ENCODE assay signal across 24 cellular contexts in genomic region chr11:69125861-69126260, GRCh38. TPM values are rescaled to one million over a fixed set of nuclear protein-coding genes. Genes with fewer than 3 reads are reported as not detected.
DNase-seq lines count a peak whose midpoint lies in the region; ATAC-seq and TF ChIP-seq lines count a peak whose summit lies in the region.
"Had no signal": no experiment of that assay in that cellular context is flagged by ENCODE, and none has a peak within 500 bp of the region (broad histone marks: within the 10 kb centered on the region; RNA-seq: fewer than 3 reads in every experiment).

No MANE protein-coding gene starts in this region.

- in situ Hi-C loops in Panc1 (cut with HindIII; ENCODE audit: low pct_unique_long_range_greater_than_20kb, low sequenced_read_pairs) = no loop called here

- DNase-seq in CD14-positive monocyte (ENCODE audit: low spot score) (peak; percentile 9), Panc1 (ENCODE audit: low read depth, low spot score) (no peak), left lung (peak; percentile 27 to 41), stomach (no peak), SKM-1 (lab: John Stamatoyannopoulos, UW; ENCODE audit: unreplicated experiment) (no peak), chondrocyte (ENCODE audit: low spot score) (no peak)
- DNase-seq in stimulated activated CD4-positive, alpha-beta T cell treated with anti-CD3 and anti-CD28 coated beads, Interleukin-4, amount 100 ng/mL, for 24 hours = no peak
- DNase-seq: ACHN; CD8-positive, alpha-beta T cell; DMS53; GDM1; GM23248; HCEC 1CT; NCI-H1105; NCI-H146; NCI-H2029; NCI-H226; NCI-H510A treated with DMSO at 0.1 percent for 48 hours; NCI-H748 treated with DMSO at 0.1 percent for 48 hours had no signal

- H3K9me3 ChIP-seq in Panc1 (ENCODE audit: control insufficient read depth, insufficient read depth, low read depth, low read length) (no peaks in the 10 kb centered on the region), left lung (no peaks in the 10 kb centered on the region), stomach (peaks cover 0 to 6% (median 0%) of the 10 kb centered on the region in 4 donors)

- no TSS peak for BruUV-seq in Panc1 (replicated peaks; lab: Mats Ljungman, UMichigan)

- TF ChIP-seq CTCF in CD14-positive monocyte (IDR thresholded peaks at IDR 0.05) = no peak
- no peak for TF ChIP-seq CTCF in Panc1 (IDR thresholded peaks at IDR 0.05)
- no peak for TF ChIP-seq CTCF in left lung (IDR thresholded peaks at IDR 0.05)
- TF ChIP-seq CTCF in stomach (IDR thresholded peaks at IDR 0.05) = no peak
- no peak for TF ChIP-seq CTCF in chondrocyte (IDR thresholded peaks at IDR 0.05)

- H3K27me3 ChIP-seq in Panc1 (ENCODE audit: control insufficient read depth, insufficient read depth, low read length) (no peaks in the 10 kb centered on the region), left lung (no peaks in the 10 kb centered on the region), stomach (no peaks in the 10 kb centered on the region)
- H3K27me3 ChIP-seq: BLaER1 had no signal

- H3K4me3 Mint-ChIP-seq in CD14-positive monocyte = no peak overlapping the region
- H3K4me3 Mint-ChIP-seq in chondrocyte (ENCODE audit: unreplicated experiment) = no peak overlapping the region
- H3K4me3 Mint-ChIP-seq: CD8-positive, alpha-beta T cell had no signal

- H3K9me3 Mint-ChIP-seq in CD14-positive monocyte = peaks cover 2 to 17% (median 8%) of the 10 kb centered on the region in 7 donors
- peaks cover 10% of the 10 kb centered on the region for H3K9me3 Mint-ChIP-seq in chondrocyte (ENCODE audit: low read depth)

- POLR2A ChIA-PET in Panc1 (lab: Charles Lee) = no interaction called here

- no peak for TF ChIP-seq EP300 in stomach (IDR thresholded peaks at IDR 0.05)

- H3K4me1 Mint-ChIP-seq in CD14-positive monocyte (peaks cover 6% of the 10 kb centered on the region), chondrocyte (ENCODE audit: low read depth) (peaks cover 23% of the 10 kb centered on the region)

- H3K27me3 Mint-ChIP-seq in CD14-positive monocyte (ENCODE audit: low read depth in 3 of 3) (peaks cover 0 to 13% (median 2%) of the 10 kb centered on the region in 3 donors), chondrocyte (ENCODE audit: low read depth) (no peaks in the 10 kb centered on the region)

- 79 to 97% (median 84%) methylated on average over 3 of the region's 3 CpGs for WGBS in stomach, 5 donors

- CTCF ChIA-PET in Panc1 (lab: Charles Lee) = no interaction called here

- H3K36me3 Mint-ChIP-seq in CD14-positive monocyte (no peaks in the 10 kb centered on the region), chondrocyte (ENCODE audit: low read depth) (no peaks in the 10 kb centered on the region)
- H3K36me3 Mint-ChIP-seq: CD8-positive, alpha-beta T cell had no signal

- no peak for ATAC-seq in Panc1
- no peak for ATAC-seq in left lung
- ATAC-seq: CD8-positive, alpha-beta T cell; SK-N-SH treated with all-trans-retinoic acid at 6 μM for 48 hours had no signal

- no peak overlapping the region for H3K27ac Mint-ChIP-seq in CD14-positive monocyte
- H3K27ac Mint-ChIP-seq in chondrocyte (ENCODE audit: unreplicated experiment) = no peak overlapping the region
- H3K27ac Mint-ChIP-seq: CD8-positive, alpha-beta T cell had no signal

- intact Hi-C loops in CD14-positive monocyte (cut with micrococcal nuclease) = no loop called here
- intact Hi-C loops in Panc1 (cut with micrococcal nuclease; ENCODE audit: unreplicated experiment) = loop anchor here (5.0 kb wide), 1 partner anchor 516 kb away; the partner anchor contains the start of gene CCND1
- intact Hi-C loops in left lung (cut with DNase I) = no loop called here
- intact Hi-C loops in stomach (cut with DNase I; ENCODE audit: low total_unique reads) = no loop called here

- H3K27ac ChIP-seq in Panc1 (ENCODE audit: low read length) = peak overlapping the region; percentile 94
- no peak overlapping the region for H3K27ac ChIP-seq in left lung
- peak overlapping the region; percentile 16 to 79 (median 71) for H3K27ac ChIP-seq in stomach
- H3K27ac ChIP-seq: BLaER1, GM23248, HL-60, KMS-11 had no signal

- no peaks in the 10 kb centered on the region for H3K36me3 ChIP-seq in Panc1 (ENCODE audit: control insufficient read depth, insufficient read depth, low read length)
- no peaks in the 10 kb centered on the region for H3K36me3 ChIP-seq in left lung
- H3K36me3 ChIP-seq in stomach = no peaks in the 10 kb centered on the region
- H3K36me3 ChIP-seq: BLaER1 had no signal

- H3K4me1 ChIP-seq in Panc1 (ENCODE audit: control insufficient read depth, insufficient read depth, low read length) (peaks cover 62% of the 10 kb centered on the region), left lung (peaks cover 12 to 20% of the 10 kb centered on the region in 2 donors), stomach (peaks cover 38 to 56% (median 49%) of the 10 kb centered on the region in 4 donors)

- H3K4me3 ChIP-seq in Panc1 (ENCODE audit: low read depth in 2 of 2, low read length in 2 of 2) = no peak overlapping the region
- no peak overlapping the region for H3K4me3 ChIP-seq in left lung
- no peak overlapping the region for H3K4me3 ChIP-seq in stomach
- H3K4me3 ChIP-seq: BLaER1, GM23248 had no signal

- no peak for TF ChIP-seq POLR2A in stomach (IDR thresholded peaks at IDR 0.05)

RNA-seq across cellular contexts. Expression of gene SMIM38, which starts 29.9 kb away (rescaled TPM):
- polyA plus RNA-seq in CD14-positive monocyte = not detected
- total RNA-seq in Panc1 (2021; ENCODE audit: unreplicated experiment) = 0.46 TPM
- 0.15 TPM for polyA plus RNA-seq in Panc1 (2012; ENCODE audit: insufficient read length)
- under 1 TPM; 0.09 to 0.24 TPM for total RNA-seq in left lung
- total RNA-seq in stomach = 10 to 100 TPM in 2 of 5 donors, 1 to 10 TPM in 2, not detected in 1; 1.2 to 31.2 (median 14.7) TPM
- polyA plus RNA-seq in stomach = 10 to 100 TPM in 1 of 3 donors, 1 to 10 TPM in 2; 1.9 to 22.7 (median 8.1) TPM
- 0.12 to 0.60 TPM (median 0.41 TPM) in 3 replicates for total RNA-seq in chondrocyte
- total RNA-seq: CD8-positive, alpha-beta T cell; GM23248; HT1080 had no signal
- polyA plus RNA-seq: GM23248 had no signal

Comparison
In these comparisons a context has a peak if more than half of its experiments do, and no peak if none do; other contexts are left out.
1. DNase-seq: peak in CD14-positive monocyte (single experiment) and left lung (2 of 2); none in Panc1 (single experiment), stomach (single experiment), stimulated activated CD4-positive, alpha-beta T cell treated with anti-CD3 and anti-CD28 coated beads, Interleukin-4, amount 100 ng/mL, for 24 hours (single experiment), SKM-1 (single experiment) and chondrocyte (single experiment).
2. H3K27ac ChIP-seq: peak in Panc1 (single experiment) and stomach (5 of 5); none in left lung (0 of 2).